ENCODE assay signal across 10 cellular contexts in the genomic region with DNA sequence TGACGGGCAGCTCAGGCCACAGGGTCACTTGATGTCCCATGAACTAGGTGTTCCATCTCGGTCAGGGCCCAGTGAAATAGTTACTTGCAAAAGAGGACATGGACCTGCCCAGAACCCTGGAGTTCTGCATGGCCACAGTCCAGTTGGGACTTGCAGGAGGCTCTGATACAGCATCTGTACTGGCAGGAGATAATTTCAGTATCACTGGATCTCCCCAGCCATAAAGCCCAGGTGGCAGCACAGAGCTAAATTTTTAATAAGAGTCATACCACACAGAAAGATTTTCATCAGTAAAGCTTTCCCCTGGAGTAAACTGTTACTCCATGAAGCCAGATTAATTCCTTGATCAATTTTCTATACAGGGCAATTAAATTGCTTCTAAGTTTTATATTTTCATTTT. TPM values are rescaled to one million over a fixed set of nuclear protein-coding genes. Genes with fewer than 3 reads are reported as not detected.
DNase-seq lines count a peak whose midpoint lies in the region; ATAC-seq and TF ChIP-seq lines count a peak whose summit lies in the region.
"Had no signal": no experiment of that assay in that cellular context is flagged by ENCODE, and none has a peak within 500 bp of the region (broad histone marks: within the 10 kb centered on the region; RNA-seq: fewer than 3 reads in every experiment).

No MANE protein-coding gene starts in this region.

- peaks cover 6% of the 10 kb centered on the region; the same call in 1 of the 2 replicates for H3K36me3 Mint-ChIP-seq in HFFc6 (ENCODE audit: low read depth)
- H3K36me3 Mint-ChIP-seq in activated CD8-positive, alpha-beta T cell treated with anti-CD3 and anti-CD28 coated beads for 36 hours (ENCODE audit: low read depth), result no peaks in the 10 kb centered on the region
- H3K36me3 Mint-ChIP-seq in activated T-helper 1 cell treated with anti-CD3 and anti-CD28 coated beads, Interleukin-12 subunit alpha, Interleukin-12 subunit beta, Interleukin-2, Interleukin-4 antibody, amounts not matched to agents 30 ng/mL and 10 ng/mL and 1 ng/mL, durations not matched to agents 14 hours and 24 hours and 36 hours (ENCODE audit: low read depth), result peaks cover 5% of the 10 kb centered on the region

- TF ChIP-seq POLR2A in right lobe of liver (IDR thresholded peaks at IDR 0.05), result no peak

- no peak for ATAC-seq in activated CD8-positive, alpha-beta T cell treated with anti-CD3 and anti-CD28 coated beads for 36 hours
- peak; percentile 65 to 68 (median 66) for ATAC-seq in right lobe of liver
- ATAC-seq in GM18498 (IDR thresholded peaks at IDR 0.05; ENCODE audit: unreplicated experiment), result no peak
- ATAC-seq in HG02610 (IDR thresholded peaks at IDR 0.05; ENCODE audit: unreplicated experiment), result no peak
- ATAC-seq in HG03439 (IDR thresholded peaks at IDR 0.05; ENCODE audit: unreplicated experiment), result no peak

- no peaks in the 10 kb centered on the region for H3K27me3 ChIP-seq in right lobe of liver
- H3K27me3 ChIP-seq: thyroid gland had no signal

- H3K4me1 Mint-ChIP-seq in HFFc6 (ENCODE audit: low read depth), result peaks cover 16% of the 10 kb centered on the region
- peaks cover 28% of the 10 kb centered on the region for H3K4me1 Mint-ChIP-seq in activated CD8-positive, alpha-beta T cell treated with anti-CD3 and anti-CD28 coated beads for 36 hours (ENCODE audit: low read depth)
- H3K4me1 Mint-ChIP-seq in activated T-helper 1 cell treated with anti-CD3 and anti-CD28 coated beads, Interleukin-12 subunit alpha, Interleukin-12 subunit beta, Interleukin-2, Interleukin-4 antibody, amounts not matched to agents 30 ng/mL and 10 ng/mL and 1 ng/mL, durations not matched to agents 14 hours and 24 hours and 36 hours (ENCODE audit: low read depth), result peaks cover 26% of the 10 kb centered on the region

- no peaks in the 10 kb centered on the region for H3K9me3 ChIP-seq in right lobe of liver
- H3K9me3 ChIP-seq: thyroid gland had no signal

- intact Hi-C loops in activated CD8-positive, alpha-beta T cell treated with anti-CD3 and anti-CD28 coated beads for 36 hours (cut with micrococcal nuclease), result no loop called here
- intact Hi-C loops in right lobe of liver (cut with DNase I), result loop anchor here in 1 of 2 donors (10.0 kb wide), 1 partner anchor 45 kb away; no protein-coding TSS in a partner anchor
- intact Hi-C loops in activated T-helper 1 cell treated with anti-CD3 and anti-CD28 coated beads, Interleukin-12 subunit alpha, Interleukin-12 subunit beta, Interleukin-2, Interleukin-4 antibody, amounts not matched to agents 30 ng/mL and 10 ng/mL and 1 ng/mL, durations not matched to agents 14 hours and 24 hours and 36 hours (cut with micrococcal nuclease), result loop anchor here (5.0 kb wide), 1 partner anchor 38 kb away; the partner anchor contains the start of gene ARMC7

- no peak overlapping the region for H3K27ac Mint-ChIP-seq in HFFc6
- H3K27ac Mint-ChIP-seq in activated CD8-positive, alpha-beta T cell treated with anti-CD3 and anti-CD28 coated beads for 36 hours, result no peak overlapping the region
- no peak overlapping the region for H3K27ac Mint-ChIP-seq in activated T-helper 1 cell treated with anti-CD3 and anti-CD28 coated beads, Interleukin-12 subunit alpha, Interleukin-12 subunit beta, Interleukin-2, Interleukin-4 antibody, amounts not matched to agents 30 ng/mL and 10 ng/mL and 1 ng/mL, durations not matched to agents 14 hours and 24 hours and 36 hours

- POLR2A ChIA-PET in activated CD8-positive, alpha-beta T cell treated with anti-CD3 and anti-CD28 coated beads for 36 hours (lab: Charles Lee), result interaction anchor here (1.0 kb wide), 1 partner anchor 15 kb away, joined by 3 read pairs; no protein-coding TSS in a partner anchor

- TF ChIP-seq CTCF in HFFc6 (IDR thresholded peaks at IDR 0.05) (peak; percentile 69), right lobe of liver (IDR thresholded peaks at IDR 0.05) (peak; percentile 37 to 52 (median 43))
- TF ChIP-seq CTCF in activated CD8-positive, alpha-beta T cell treated with anti-CD3 and anti-CD28 coated beads for 36 hours (IDR thresholded peaks at IDR 0.05), result no peak

- no peaks in the 10 kb centered on the region for H3K36me3 ChIP-seq in right lobe of liver

- CTCF ChIA-PET in activated CD8-positive, alpha-beta T cell treated with anti-CD3 and anti-CD28 coated beads for 36 hours (lab: Charles Lee), result interaction anchor here (0.5 to 3.4 kb wide), 7 partner anchors 9 to 108 kb away, joined by 3 to 14 read pairs (median 3); partner anchors contain the start of gene NT5C

- H3K4me3 Mint-ChIP-seq in HFFc6, result no peak overlapping the region
- no peak overlapping the region for H3K4me3 Mint-ChIP-seq in activated CD8-positive, alpha-beta T cell treated with anti-CD3 and anti-CD28 coated beads for 36 hours
- no peak overlapping the region for H3K4me3 Mint-ChIP-seq in activated T-helper 1 cell treated with anti-CD3 and anti-CD28 coated beads, Interleukin-12 subunit alpha, Interleukin-12 subunit beta, Interleukin-2, Interleukin-4 antibody, amounts not matched to agents 30 ng/mL and 10 ng/mL and 1 ng/mL, durations not matched to agents 14 hours and 24 hours and 36 hours

- peak; percentile 8 for DNase-seq in COR-L47 (lab: John Stamatoyannopoulos, UW)
- peak; percentile 55 for DNase-seq in HFFc6
- peak; percentile 35 for DNase-seq in activated CD8-positive, alpha-beta T cell treated with anti-CD3 and anti-CD28 coated beads for 36 hours
- no peak for DNase-seq in right lobe of liver
- DNase-seq in activated T-helper 1 cell treated with anti-CD3 and anti-CD28 coated beads, Interleukin-12 subunit alpha, Interleukin-12 subunit beta, Interleukin-2, Interleukin-4 antibody, amounts not matched to agents 30 ng/mL and 10 ng/mL and 1 ng/mL, durations not matched to agents 14 hours and 24 hours and 36 hours (ENCODE audit: low spot score), result no peak
- DNase-seq: foreskin melanocyte had no signal

- no peak overlapping the region for H3K4me3 ChIP-seq in right lobe of liver
- H3K4me3 ChIP-seq: thyroid gland had no signal

- H3K4me1 ChIP-seq in right lobe of liver, result no peaks in the 10 kb centered on the region

- no peaks in the 10 kb centered on the region for H3K9me3 Mint-ChIP-seq in HFFc6
- H3K9me3 Mint-ChIP-seq in activated CD8-positive, alpha-beta T cell treated with anti-CD3 and anti-CD28 coated beads for 36 hours, result no peaks in the 10 kb centered on the region
- H3K9me3 Mint-ChIP-seq in activated T-helper 1 cell treated with anti-CD3 and anti-CD28 coated beads, Interleukin-12 subunit alpha, Interleukin-12 subunit beta, Interleukin-2, Interleukin-4 antibody, amounts not matched to agents 30 ng/mL and 10 ng/mL and 1 ng/mL, durations not matched to agents 14 hours and 24 hours and 36 hours, result no peaks in the 10 kb centered on the region

- peaks cover 2% of the 10 kb centered on the region for H3K27me3 Mint-ChIP-seq in HFFc6 (ENCODE audit: insufficient read depth)
- H3K27me3 Mint-ChIP-seq in activated CD8-positive, alpha-beta T cell treated with anti-CD3 and anti-CD28 coated beads for 36 hours, result no peaks in the 10 kb centered on the region
- no peaks in the 10 kb centered on the region for H3K27me3 Mint-ChIP-seq in activated T-helper 1 cell treated with anti-CD3 and anti-CD28 coated beads, Interleukin-12 subunit alpha, Interleukin-12 subunit beta, Interleukin-2, Interleukin-4 antibody, amounts not matched to agents 30 ng/mL and 10 ng/mL and 1 ng/mL, durations not matched to agents 14 hours and 24 hours and 36 hours (ENCODE audit: insufficient read depth)

- no peak overlapping the region for H3K27ac ChIP-seq in right lobe of liver
- H3K27ac ChIP-seq: thyroid gland had no signal

- WGBS in right lobe of liver (ENCODE audit: insufficient coverage, low coverage, low lambda C conversion rate, missing lambda C conversion rate), result 39% methylated on average over 2 of the region's 2 CpGs

RNA-seq across cellular contexts. Expression of gene SLC16A5, which starts 18.0 kb away (rescaled TPM):
- 10 to 100 TPM; 13.9 to 25.0 (median 21.1) TPM for total RNA-seq in HFFc6 (2021; fragmentation: NEBNext Ultra II Directional; extraction: Animal tissue kit (Norgen Biotek cat#: 25700))
- 1 to 10 TPM; 2.0 to 2.8 TPM for total RNA-seq in activated CD8-positive, alpha-beta T cell treated with anti-CD3 and anti-CD28 coated beads for 36 hours
- total RNA-seq in right lobe of liver, result 1 to 10 TPM; 1.2 to 3.7 (median 1.7) TPM
- total RNA-seq in activated T-helper 1 cell treated with anti-CD3 and anti-CD28 coated beads, Interleukin-12 subunit alpha, Interleukin-12 subunit beta, Interleukin-2, Interleukin-4 antibody, amounts not matched to agents 30 ng/mL and 10 ng/mL and 1 ng/mL, durations not matched to agents 14 hours and 24 hours and 36 hours, result 5.5 and 7.2 TPM in 2 replicates

RNA-seq across cellular contexts. Expression of gene KCTD2, which starts 22.8 kb away (rescaled TPM):
- total RNA-seq in HFFc6 (2021; fragmentation: NEBNext Ultra II Directional; extraction: Animal tissue kit (Norgen Biotek cat#: 25700)), result 10 to 100 TPM; 20.3 to 24.0 (median 21.3) TPM
- total RNA-seq in activated CD8-positive, alpha-beta T cell treated with anti-CD3 and anti-CD28 coated beads for 36 hours, result 10 to 100 TPM; 10.5 to 11.4 TPM
- 10 to 100 TPM in 1 of 6 experiments, 1 to 10 TPM in 5; 7.2 to 10.3 (median 8.1) TPM for total RNA-seq in right lobe of liver
- 21.2 and 22.6 TPM in 2 replicates for total RNA-seq in activated T-helper 1 cell treated with anti-CD3 and anti-CD28 coated beads, Interleukin-12 subunit alpha, Interleukin-12 subunit beta, Interleukin-2, Interleukin-4 antibody, amounts not matched to agents 30 ng/mL and 10 ng/mL and 1 ng/mL, durations not matched to agents 14 hours and 24 hours and 36 hours

RNA-seq across cellular contexts. Expression of gene ATP5PD, which starts 23.0 kb away (rescaled TPM):
- total RNA-seq in HFFc6 (2021; fragmentation: NEBNext Ultra II Directional; extraction: Animal tissue kit (Norgen Biotek cat#: 25700)), result 100 to 1,000 TPM; 362 to 410 (median 386) TPM
- total RNA-seq in activated CD8-positive, alpha-beta T cell treated with anti-CD3 and anti-CD28 coated beads for 36 hours, result 100 to 1,000 TPM; 177 to 183 TPM
- total RNA-seq in right lobe of liver, result 100 to 1,000 TPM; 145 to 262 (median 179) TPM
- 152 and 165 TPM in 2 replicates for total RNA-seq in activated T-helper 1 cell treated with anti-CD3 and anti-CD28 coated beads, Interleukin-12 subunit alpha, Interleukin-12 subunit beta, Interleukin-2, Interleukin-4 antibody, amounts not matched to agents 30 ng/mL and 10 ng/mL and 1 ng/mL, durations not matched to agents 14 hours and 24 hours and 36 hours

RNA-seq across cellular contexts. Expression of gene ARMC7, which starts 40.0 kb away (rescaled TPM):
- total RNA-seq in HFFc6 (2021; fragmentation: NEBNext Ultra II Directional; extraction: Animal tissue kit (Norgen Biotek cat#: 25700)), result 10 to 100 TPM in 2 of 6 experiments, 1 to 10 TPM in 4; 9.1 to 11.7 (median 9.6) TPM
- 1 to 10 TPM; 5.4 TPM for total RNA-seq in activated CD8-positive, alpha-beta T cell treated with anti-CD3 and anti-CD28 coated beads for 36 hours
- total RNA-seq in right lobe of liver, result 1 to 10 TPM; 4.7 to 6.3 (median 5.3) TPM
- 11.6 and 13.0 TPM in 2 replicates for total RNA-seq in activated T-helper 1 cell treated with anti-CD3 and anti-CD28 coated beads, Interleukin-12 subunit alpha, Interleukin-12 subunit beta, Interleukin-2, Interleukin-4 antibody, amounts not matched to agents 30 ng/mL and 10 ng/mL and 1 ng/mL, durations not matched to agents 14 hours and 24 hours and 36 hours

RNA-seq across cellular contexts. Expression of gene MRPL58, which starts 57.3 kb away (rescaled TPM):
- total RNA-seq in HFFc6 (2021; fragmentation: NEBNext Ultra II Directional; extraction: Animal tissue kit (Norgen Biotek cat#: 25700)), result 10 to 100 TPM; 39.2 to 50.6 (median 47.8) TPM
- 10 to 100 TPM; 53.6 to 62.4 TPM for total RNA-seq in activated CD8-positive, alpha-beta T cell treated with anti-CD3 and anti-CD28 coated beads for 36 hours
- 100 to 1,000 TPM in 1 of 6 experiments, 10 to 100 TPM in 5; 23.7 to 112 (median 28.1) TPM for total RNA-seq in right lobe of liver
- total RNA-seq in activated T-helper 1 cell treated with anti-CD3 and anti-CD28 coated beads, Interleukin-12 subunit alpha, Interleukin-12 subunit beta, Interleukin-2, Interleukin-4 antibody, amounts not matched to agents 30 ng/mL and 10 ng/mL and 1 ng/mL, durations not matched to agents 14 hours and 24 hours and 36 hours, result 77.8 and 78.1 TPM in 2 replicates

Comparison
In these comparisons a context has a peak if more than half of its experiments do, and no peak if none do; other contexts are left out.
1. DNase-seq: peak in COR-L47 (single experiment), HFFc6 (single experiment) and activated CD8-positive, alpha-beta T cell treated with anti-CD3 and anti-CD28 coated beads for 36 hours (single experiment); none in right lobe of liver (0 of 3) and activated T-helper 1 cell treated with anti-CD3 and anti-CD28 coated beads, Interleukin-12 subunit alpha, Interleukin-12 subunit beta, Interleukin-2, Interleukin-4 antibody, amounts not matched to agents 30 ng/mL and 10 ng/mL and 1 ng/mL, durations not matched to agents 14 hours and 24 hours and 36 hours (single experiment).
2. ATAC-seq: peak in right lobe of liver (4 of 4); none in activated CD8-positive, alpha-beta T cell treated with anti-CD3 and anti-CD28 coated beads for 36 hours (single experiment), GM18498 (single experiment), HG02610 (single experiment) and HG03439 (single experiment).